ENCODE assay signal across 9 cellular contexts in the genomic region with DNA sequence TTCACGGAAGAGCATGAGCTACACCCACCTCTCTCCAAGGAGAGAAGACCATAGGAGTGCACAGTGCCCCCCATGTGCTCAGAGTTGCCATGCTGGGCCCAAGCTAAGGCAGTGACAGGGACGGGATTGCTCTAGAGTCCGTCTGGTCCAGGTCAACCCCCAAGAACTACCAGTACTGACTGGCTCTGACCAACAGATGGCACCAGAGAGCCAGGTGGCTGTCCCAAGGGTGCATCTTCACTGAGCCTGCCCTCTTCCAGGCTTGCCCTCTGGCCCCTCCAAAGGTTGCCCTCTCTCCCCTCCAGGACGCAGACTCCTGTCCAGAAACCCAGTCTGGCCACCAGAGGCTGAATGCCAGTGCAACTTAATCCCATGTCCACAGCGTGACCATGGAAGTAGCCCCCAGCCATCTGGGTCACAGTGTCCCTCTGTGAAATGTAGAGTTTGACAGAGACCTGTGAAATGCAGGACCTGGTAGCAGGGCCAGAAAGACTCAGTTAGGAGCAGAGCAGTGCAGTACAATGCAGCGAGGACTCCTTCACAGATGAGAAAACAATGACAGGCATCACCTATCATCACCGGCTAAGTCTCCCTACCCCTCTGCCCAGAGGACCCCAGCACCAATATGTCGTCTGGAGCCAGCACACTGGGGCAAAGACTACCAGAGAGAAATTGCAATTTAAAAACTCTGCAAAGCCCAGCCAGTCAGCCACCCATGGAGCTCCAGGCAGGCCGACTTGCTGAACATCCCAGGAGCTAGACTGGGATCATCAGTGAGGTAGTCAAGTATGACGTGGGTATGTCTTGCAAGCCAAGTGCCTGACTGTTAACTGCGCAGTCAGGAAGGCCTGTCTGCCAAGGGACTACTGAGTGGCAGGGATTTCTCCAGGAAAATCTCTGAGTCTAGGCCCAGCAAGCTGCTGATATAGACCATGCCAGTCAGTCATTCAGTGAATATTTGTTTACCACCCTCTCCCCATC. TPM values are rescaled to one million over a fixed set of nuclear protein-coding genes. Genes with fewer than 3 reads are reported as not detected.
A peak's percentile ranks its signal among the peaks of the same experiment; 100 is the strongest.
DNase-seq lines count a peak whose midpoint lies in the region; ATAC-seq, FAIRE-seq and TF ChIP-seq lines count a peak whose summit lies in the region.
"Had no signal": no experiment of that assay in that cellular context is flagged by ENCODE, and none has a peak within 500 bp of the region (broad histone marks: within the 10 kb centered on the region; RNA-seq: fewer than 3 reads in every experiment).

No MANE protein-coding gene starts in this region.

- no peaks in the 10 kb centered on the region for H3K9me3 Mint-ChIP-seq in GM23338

- peaks cover 10% of the 10 kb centered on the region for H3K27me3 Mint-ChIP-seq in GM23338 (ENCODE audit: insufficient read depth, low read depth, poor library complexity)

- FAIRE-seq in keratinocyte (lab: Jason Lieb, UNC) = no peak
- FAIRE-seq: colon had no signal

- H3K9me1 ChIP-seq in keratinocyte (ENCODE audit: control insufficient read depth, extremely low read depth, insufficient read depth, low read length) = no peaks in the 10 kb centered on the region

- H3F3A ChIP-seq in GM23338 (replicated peaks; ENCODE audit: low read depth) = no peaks in the 10 kb centered on the region

- peak; percentile 55 for DNase-seq in DMS53 treated with DMSO at 0.1 percent for 48 hours (lab: John Stamatoyannopoulos, UW; ENCODE audit: unreplicated experiment)
- DNase-seq in GM23338 (ENCODE audit: low spot score) = peak; percentile 87
- peak; percentile 86 for DNase-seq in NAMALWA (ENCODE audit: low spot score)
- peak; percentile 73 to 82 for DNase-seq in T47D (ENCODE audit: low read depth in 1 of 2, low spot score in 1 of 2)
- no peak for DNase-seq in keratinocyte (ENCODE audit: low read depth, low spot score)
- DNase-seq in stimulated activated CD4-positive, alpha-beta T cell treated with anti-CD3 and anti-CD28 coated beads, Interleukin-2, amount 100 ng/mL, for 4 hours (ENCODE audit: low read depth) = peak; percentile 70

- H3K27me3 ChIP-seq in GM23338 (ENCODE audit: insufficient read depth) (no peaks in the 10 kb centered on the region), keratinocyte (ENCODE audit: control insufficient read depth, extremely low read depth, insufficient read depth, low read length) (no peaks in the 10 kb centered on the region)

- TF ChIP-seq CTCF in GM23338 (conservative IDR thresholded peaks at IDR 0.05; ENCODE audit: low read depth in 2 of 2) = peak; percentile 79 to 98
- TF ChIP-seq CTCF in VCaP (conservative IDR thresholded peaks at IDR 0.05) = peak; percentile 94
- TF ChIP-seq CTCF in keratinocyte (optimal IDR thresholded peaks at IDR 0.05 in 1 of 3, IDR thresholded peaks at IDR 0.05 in 1 of 3, conservative IDR thresholded peaks at IDR 0.05 in 1 of 3; ENCODE audit: extremely low read depth in 1 of 3, insufficient read depth in 2 of 3, low read length in 3 of 3) = peak; percentile 94 to 98 (median 97)

- H3K4me1 Mint-ChIP-seq in GM23338 = no peaks in the 10 kb centered on the region

- no peak overlapping the region for H2AFZ ChIP-seq in GM23338
- no peak overlapping the region for H2AFZ ChIP-seq in keratinocyte (ENCODE audit: control insufficient read depth, low read length)

- dilution Hi-C loops in keratinocyte (cut with MboI; ENCODE audit: extremely low pct_ligation_motif_present, low sequenced_read_pairs) = no loop called here

- H3K27ac ChIP-seq in GM23338 (ENCODE audit: low read depth) = no peak overlapping the region
- H3K27ac ChIP-seq in VCaP = no peak overlapping the region
- H3K27ac ChIP-seq in keratinocyte (ENCODE audit: control insufficient read depth, insufficient read depth, low read length) = no peak overlapping the region

- H4K20me1 ChIP-seq in GM23338 (replicated peaks; ENCODE audit: insufficient read depth) (peaks cover 7% of the 10 kb centered on the region), keratinocyte (ENCODE audit: control insufficient read depth, extremely low read depth, insufficient read depth, low read length) (no peaks in the 10 kb centered on the region)

- no peak overlapping the region for H3K4me3 Mint-ChIP-seq in GM23338

- H3K9ac ChIP-seq in keratinocyte (ENCODE audit: control insufficient read depth, extremely low read depth, insufficient read depth, low read length) = no peak overlapping the region

- H3K9me2 ChIP-seq in GM23338 (ENCODE audit: insufficient read depth) = no peaks in the 10 kb centered on the region

- H3K4me2 ChIP-seq in GM23338 (no peak overlapping the region), keratinocyte (ENCODE audit: control insufficient read depth, extremely low read depth, insufficient read depth, low read depth, low read length) (no peak overlapping the region)

- ATAC-seq in GM23338 = peak; percentile 96
- no peak for ATAC-seq in GM18861 (IDR thresholded peaks at IDR 0.05; ENCODE audit: unreplicated experiment)

- no peaks in the 10 kb centered on the region for H3K36me3 Mint-ChIP-seq in GM23338 (ENCODE audit: low read depth)

- H3K4me1 ChIP-seq in GM23338 (ENCODE audit: insufficient read depth) (no peaks in the 10 kb centered on the region), keratinocyte (ENCODE audit: control insufficient read depth, extremely low read depth, insufficient read depth, low read length) (no peaks in the 10 kb centered on the region)

- no peaks in the 10 kb centered on the region for H3K36me3 ChIP-seq in GM23338 (ENCODE audit: insufficient read depth)
- no peaks in the 10 kb centered on the region for H3K36me3 ChIP-seq in keratinocyte (ENCODE audit: control insufficient read depth in 2 of 2, extremely low read depth in 1 of 2, insufficient read depth in 2 of 2, low read length in 2 of 2)

- H3K79me2 ChIP-seq in GM23338 (replicated peaks; ENCODE audit: insufficient read depth) = no peaks in the 10 kb centered on the region
- H3K79me2 ChIP-seq in keratinocyte (ENCODE audit: control insufficient read depth, insufficient read depth, low read length) = no peaks in the 10 kb centered on the region

- H3K4me3 ChIP-seq in GM23338 (no peak overlapping the region), keratinocyte (ENCODE audit: control insufficient read depth in 2 of 3, extremely low read depth in 1 of 3, insufficient read depth in 2 of 3, low read depth in 1 of 3, low read length in 3 of 3) (no peak overlapping the region)

- in situ Hi-C loops in T47D (cut with HindIII; ENCODE audit: low pct_unique_long_range_greater_than_20kb, low sequenced_read_pairs) = no loop called here

- peak overlapping the region; percentile 26; the same call in 1 of the 2 replicates for H3K27ac Mint-ChIP-seq in GM23338

- H3K9me3 ChIP-seq in keratinocyte (ENCODE audit: control insufficient read depth, low read depth, low read length) = no peaks in the 10 kb centered on the region

TF ChIP-seq in GM23338, 12 proteins besides CTCF, POLR2A, EP300 and RAD21:
- TF ChIP-seq JUNB (IDR thresholded peaks at IDR 0.05; ENCODE audit: unreplicated experiment) = no peak
TF ChIP-seq in GM23338: peak in this region for 0.

RNA-seq across cellular contexts. Expression of a gene that starts 7.7 kb away (rescaled TPM):
- total RNA-seq in GM23338 (2014; rRNA removed; shearing (Covaris generic)) = 244 and 366 TPM in 2 replicates
- polyA plus RNA-seq in GM23338 (2016; fragmentation: Nextera tagmentation; extraction: Ambion mirVana) = 344 and 440 TPM in 2 replicates
- 318 to 558 TPM (median 444 TPM) in 3 replicates for polyA plus RNA-seq in keratinocyte
- 474 TPM for polyA plus RNA-seq in keratinocyte (2011; ENCODE audit: low read depth)
- 607 and 948 TPM in 2 replicates for polyA plus RNA-seq in keratinocyte (2011; cell fraction: cytosol; rRNA removed)
- polyA plus RNA-seq in keratinocyte (2011; cell fraction: nucleus; rRNA removed) = 321 and 395 TPM in 2 replicates
- 515 and 664 TPM in 2 replicates for polyA plus RNA-seq in keratinocyte (2012; ENCODE audit: low replicate concordance)
- polyA minus RNA-seq in keratinocyte = 32.2 to 365 TPM (median 192 TPM) in 3 replicates
- polyA minus RNA-seq in keratinocyte (2011; cell fraction: cytosol; rRNA and poly(A)+ RNA removed) = 186 TPM
- 56.2 and 131 TPM in 2 replicates for polyA minus RNA-seq in keratinocyte (2011; cell fraction: nucleus; rRNA and poly(A)+ RNA removed)

RNA-seq across cellular contexts. Expression of a gene that starts 41.4 kb away (rescaled TPM):
- 316 and 342 TPM in 2 replicates for total RNA-seq in GM23338 (2014; rRNA removed; shearing (Covaris generic))
- polyA plus RNA-seq in GM23338 (2016; fragmentation: Nextera tagmentation; extraction: Ambion mirVana) (93.4 and 131 TPM in 2 replicates), keratinocyte (126 to 255 TPM (median 161 TPM) in 3 replicates)
- 178 TPM for polyA plus RNA-seq in keratinocyte (2011; ENCODE audit: low read depth)
- 102 and 190 TPM in 2 replicates for polyA plus RNA-seq in keratinocyte (2011; cell fraction: cytosol; rRNA removed)
- 74.4 and 111 TPM in 2 replicates for polyA plus RNA-seq in keratinocyte (2011; cell fraction: nucleus; rRNA removed)
- polyA plus RNA-seq in keratinocyte (2012; ENCODE audit: low replicate concordance) = 183 and 243 TPM in 2 replicates
- 27.8 to 235 TPM (median 78.0 TPM) in 3 replicates for polyA minus RNA-seq in keratinocyte
- polyA minus RNA-seq in keratinocyte (2011; cell fraction: cytosol; rRNA and poly(A)+ RNA removed) = 126 TPM
- polyA minus RNA-seq in keratinocyte (2011; cell fraction: nucleus; rRNA and poly(A)+ RNA removed) = 21.2 and 49.3 TPM in 2 replicates
